In genomic region chr4:2898001-2898400, GRCh38 we compare ENCODE assay signal across 16 cellular contexts.
"Had no signal": no experiment of that assay in that cellular context is flagged by ENCODE, and none has a peak within 500 bp of the region (broad histone marks: within the 10 kb centered on the region; RNA-seq: fewer than 3 reads in every experiment).

No MANE protein-coding gene starts in this region.

- H3K27ac Mint-ChIP-seq: activated naive CD4-positive, alpha-beta T cell treated with anti-CD3 and anti-CD28 coated beads for 36 hours; activated T-helper 1 cell treated with anti-CD3 and anti-CD28 coated beads, Interleukin-12 subunit alpha, Interleukin-12 subunit beta, Interleukin-2, Interleukin-4 antibody, amounts not matched to agents 30 ng/mL and 10 ng/mL and 1 ng/mL, durations not matched to agents 14 hours and 24 hours and 36 hours; stimulated activated naive CD8-positive, alpha-beta T cell treated with anti-CD3 and anti-CD28 coated beads, Interleukin-15, amount 100 ng/mL, for 72 hours had no signal

- DNase-seq: activated CD4-positive, alpha-beta T cell treated with anti-CD3 and anti-CD28 coated beads, Interleukin-2, amount 50 U/mL, for 4 hours; activated naive CD4-positive, alpha-beta T cell treated with anti-CD3 and anti-CD28 coated beads for 36 hours; anterior cingulate cortex; dorsolateral prefrontal cortex; foreskin fibroblast; left ventricle myocardium inferior; ovary; retina; stimulated activated CD4-positive, alpha-beta T cell treated with anti-CD3 and anti-CD28 coated beads, Interleukin-4, amount 100 ng/mL, for 1 hour; stimulated activated CD8-positive, alpha-beta memory T cell treated with anti-CD3 and anti-CD28 coated beads, Interleukin-4, amount 100 ng/mL, for 48 hours; stimulated activated naive CD8-positive, alpha-beta T cell treated with anti-CD3 and anti-CD28 coated beads, Interleukin-15, amount 100 ng/mL, for 72 hours; testis had no signal

- H3K4me3 ChIP-seq: dorsolateral prefrontal cortex, esophagus muscularis mucosa, left ventricle myocardium inferior, ovary, testis had no signal

- H3K27ac ChIP-seq: esophagus muscularis mucosa, left ventricle myocardium inferior, ovary, testis had no signal

- H3K27me3 Mint-ChIP-seq: memory B cell; stimulated activated naive CD8-positive, alpha-beta T cell treated with anti-CD3 and anti-CD28 coated beads, Interleukin-15, amount 100 ng/mL, for 72 hours had no signal

- H3K9me3 ChIP-seq: esophagus muscularis mucosa, left ventricle myocardium inferior, ovary, testis had no signal

- H3K4me1 Mint-ChIP-seq: stimulated activated naive CD8-positive, alpha-beta T cell treated with anti-CD3 and anti-CD28 coated beads, Interleukin-15, amount 100 ng/mL, for 72 hours had no signal

- H3K4me3 Mint-ChIP-seq: activated naive CD4-positive, alpha-beta T cell treated with anti-CD3 and anti-CD28 coated beads for 36 hours; activated T-helper 1 cell treated with anti-CD3 and anti-CD28 coated beads, Interleukin-12 subunit alpha, Interleukin-12 subunit beta, Interleukin-2, Interleukin-4 antibody, amounts not matched to agents 30 ng/mL and 10 ng/mL and 1 ng/mL, durations not matched to agents 14 hours and 24 hours and 36 hours; memory B cell; stimulated activated naive CD8-positive, alpha-beta T cell treated with anti-CD3 and anti-CD28 coated beads, Interleukin-15, amount 100 ng/mL, for 72 hours had no signal

- ATAC-seq: activated CD4-positive, CD25-positive, alpha-beta regulatory T cell treated with anti-CD3 and anti-CD28 coated beads, Interleukin-2, amount 50 U/mL, for 24 hours; stimulated activated naive CD8-positive, alpha-beta T cell treated with anti-CD3 and anti-CD28 coated beads, Interleukin-15, amount 100 ng/mL, for 72 hours had no signal

- H3K27me3 ChIP-seq: dorsolateral prefrontal cortex, esophagus muscularis mucosa, ovary, testis had no signal

- H3K9me3 Mint-ChIP-seq: activated naive CD4-positive, alpha-beta T cell treated with anti-CD3 and anti-CD28 coated beads for 36 hours; activated T-helper 1 cell treated with anti-CD3 and anti-CD28 coated beads, Interleukin-12 subunit alpha, Interleukin-12 subunit beta, Interleukin-2, Interleukin-4 antibody, amounts not matched to agents 30 ng/mL and 10 ng/mL and 1 ng/mL, durations not matched to agents 14 hours and 24 hours and 36 hours; memory B cell; stimulated activated naive CD8-positive, alpha-beta T cell treated with anti-CD3 and anti-CD28 coated beads, Interleukin-15, amount 100 ng/mL, for 72 hours had no signal
